Comparison of ENCODE assay signal across 1 cellular context in genomic region chr6:84027340-84028183, GRCh38.
A peak's percentile ranks its signal among the peaks of the same experiment; 100 is the strongest.
TF ChIP-seq lines count a peak whose summit lies in the region.

No MANE protein-coding gene starts in this region.

TF ChIP-seq in HEK293, 187 proteins besides CTCF, POLR2A, EP300 and RAD21 (continued from another document and continues in another):
- TF ChIP-seq ZNF692 (tag by site-specific recombination; IDR thresholded peaks at IDR 0.05) (no peak), ZNF274 (IDR thresholded peaks at IDR 0.05; ENCODE audit: low read length) (no peak), ZNF274 (tag by site-specific recombination; IDR thresholded peaks at IDR 0.05; ENCODE audit: borderline replicate concordance) (no peak), ZNF521 (tag by site-specific recombination; IDR thresholded peaks at IDR 0.05) (no peak), INSM2 (tag by site-specific recombination; IDR thresholded peaks at IDR 0.05) (no peak), ZNF423 (tag by site-specific recombination; IDR thresholded peaks at IDR 0.05) (no peak), ZBTB48 (tag by site-specific recombination; IDR thresholded peaks at IDR 0.05) (peak; percentile 67; the same call in 1 of the 2 replicates), ZXDB (tag by site-specific recombination; IDR thresholded peaks at IDR 0.05) (peak; percentile 55), HOXC10 (CRISPR knock-in tag; IDR thresholded peaks at IDR 0.05) (no peak), ZNF561 (tag by site-specific recombination; IDR thresholded peaks at IDR 0.05; ENCODE audit: borderline replicate concordance) (no peak), ZNF610 (tag by site-specific recombination; IDR thresholded peaks at IDR 0.05; ENCODE audit: borderline replicate concordance) (no peak), BCL6B (tag by site-specific recombination; IDR thresholded peaks at IDR 0.05) (no peak), YY2 (tag by site-specific recombination; IDR thresholded peaks at IDR 0.05) (no peak), PRDM6 (tag by site-specific recombination; IDR thresholded peaks at IDR 0.05) (peak; percentile 55; the same call in 1 of the 2 replicates), ZNF311 (tag by site-specific recombination; IDR thresholded peaks at IDR 0.05; ENCODE audit: borderline replicate concordance) (no peak), ZNF549 (tag by site-specific recombination; IDR thresholded peaks at IDR 0.05) (no peak), ZSCAN5A (tag by site-specific recombination; IDR thresholded peaks at IDR 0.05) (no peak), ZNF394 (tag by site-specific recombination; IDR thresholded peaks at IDR 0.05; ENCODE audit: borderline replicate concordance) (no peak), ZNF843 (tag by site-specific recombination; IDR thresholded peaks at IDR 0.05) (peak; percentile 71; the same call in 1 of the 2 replicates), TCF7L2 (IDR thresholded peaks at IDR 0.05; ENCODE audit: borderline replicate concordance, low read depth, low read length) (no peak), ZNF48 (tag by site-specific recombination; IDR thresholded peaks at IDR 0.05) (no peak), ZNF350 (tag by site-specific recombination; IDR thresholded peaks at IDR 0.05) (peak; percentile 96), ZNF335 (tag by site-specific recombination; conservative IDR thresholded peaks at IDR 0.05) (peak; percentile 47; the same call in 1 of the 2 replicates), ZBTB11 (tag by site-specific recombination; conservative IDR thresholded peaks at IDR 0.05; ENCODE audit: low read depth) (no peak), ZNF391 (tag by site-specific recombination; IDR thresholded peaks at IDR 0.05; ENCODE audit: borderline replicate concordance, low read depth) (no peak), ZNF654 (tag by site-specific recombination; IDR thresholded peaks at IDR 0.05; ENCODE audit: low read depth) (no peak), ZNF155 (tag by site-specific recombination; IDR thresholded peaks at IDR 0.05) (no peak), ZNF169 (tag by site-specific recombination; IDR thresholded peaks at IDR 0.05) (no peak), FEZF1 (tag by site-specific recombination; IDR thresholded peaks at IDR 0.05) (peak; percentile 60), SP2 (tag by site-specific recombination; IDR thresholded peaks at IDR 0.05) (no peak), ZNF398 (tag by site-specific recombination; IDR thresholded peaks at IDR 0.05) (no peak), ZEB2 (tag by site-specific recombination; IDR thresholded peaks at IDR 0.05) (no peak), ZNF514 (tag by site-specific recombination; IDR thresholded peaks at IDR 0.05) (no peak), ZNF555 (tag by site-specific recombination; conservative IDR thresholded peaks at IDR 0.05) (no peak), ZNF664 (tag by site-specific recombination; IDR thresholded peaks at IDR 0.05) (no peak), KLF1 (tag by site-specific recombination; IDR thresholded peaks at IDR 0.05) (no peak), ZNF777 (tag by site-specific recombination; IDR thresholded peaks at IDR 0.05; ENCODE audit: borderline replicate concordance) (no peak), ZSCAN4 (tag by site-specific recombination; IDR thresholded peaks at IDR 0.05) (no peak), ZBTB20 (tag by site-specific recombination; IDR thresholded peaks at IDR 0.05) (peak; percentile 52), ZNF114 (tag by site-specific recombination; IDR thresholded peaks at IDR 0.05) (no peak), TRIM28 (IDR thresholded peaks at IDR 0.05; ENCODE audit: borderline replicate concordance, low read length) (no peak), ATF2 (tag by site-specific recombination; IDR thresholded peaks at IDR 0.05; ENCODE audit: low read depth) (no peak), ZBTB17 (tag by site-specific recombination; IDR thresholded peaks at IDR 0.05) (peak; percentile 48; the same call in 1 of the 2 replicates), ZFP3 (tag by site-specific recombination; IDR thresholded peaks at IDR 0.05; ENCODE audit: low read depth) (no peak), PRDM10 (tag by site-specific recombination; IDR thresholded peaks at IDR 0.05) (peak; percentile 68)
